Comparison of ENCODE assay signal across 12 cellular contexts in the genomic region with DNA sequence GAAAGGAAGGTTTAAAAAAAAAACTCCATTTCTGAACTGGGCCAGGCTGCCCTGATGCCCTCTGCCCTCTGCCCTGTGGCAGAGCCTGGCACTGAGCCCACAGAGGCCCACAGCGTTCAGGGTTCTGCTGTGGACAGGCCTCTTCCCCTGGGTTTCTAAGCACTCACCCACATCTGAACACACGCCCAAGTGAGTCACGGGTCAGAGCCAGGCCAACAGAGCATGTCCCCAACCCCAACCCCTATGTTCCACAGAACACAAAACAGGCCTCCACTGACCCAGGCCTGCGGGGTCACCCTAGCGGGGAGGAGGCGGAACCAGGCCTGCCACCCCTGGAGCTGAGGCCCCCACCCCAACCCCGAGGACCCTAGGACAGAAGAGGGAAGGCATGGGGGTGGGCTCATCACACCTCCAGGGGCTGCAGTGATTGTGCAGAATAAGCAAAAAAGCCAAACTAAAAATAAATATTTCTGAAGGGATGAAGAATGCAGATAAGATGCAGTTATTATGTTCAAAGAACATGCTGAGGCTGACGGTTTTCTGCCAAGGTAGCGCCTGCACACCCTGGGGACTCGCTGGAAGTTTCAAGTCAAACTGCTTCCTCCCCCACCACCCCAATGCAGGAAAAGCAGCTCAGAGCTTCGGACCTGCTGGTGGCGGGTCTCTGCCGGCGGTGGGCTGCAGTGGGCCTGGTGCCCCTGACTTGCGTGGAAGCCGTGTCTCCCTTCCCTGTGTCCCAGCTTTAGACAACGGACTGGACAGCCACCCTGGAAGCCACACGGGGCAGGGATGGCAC. TPM values are rescaled to one million over a fixed set of nuclear protein-coding genes. Genes with fewer than 3 reads are reported as not detected.
A peak's percentile ranks its signal among the peaks of the same experiment; 100 is the strongest.
DNase-seq lines count a peak whose midpoint lies in the region; ATAC-seq and TF ChIP-seq lines count a peak whose summit lies in the region.
"Had no signal": no experiment of that assay in that cellular context is flagged by ENCODE, and none has a peak within 500 bp of the region (broad histone marks: within the 10 kb centered on the region; RNA-seq: fewer than 3 reads in every experiment).

No MANE protein-coding gene starts in this region.

- peaks cover 3% of the 10 kb centered on the region for H3K4me1 ChIP-seq in mesendoderm (ENCODE audit: control insufficient read depth, low read depth, low read length)

- H2BK5ac ChIP-seq in mesendoderm (ENCODE audit: low read length), result no peak overlapping the region

- H3K4me1 Mint-ChIP-seq in chondrocyte (ENCODE audit: low read depth), result peaks cover 24% of the 10 kb centered on the region

- H3K4me3 Mint-ChIP-seq in chondrocyte (ENCODE audit: unreplicated experiment), result no peak overlapping the region
- H3K4me3 Mint-ChIP-seq: naive thymus-derived CD8-positive, alpha-beta T cell had no signal

- H2AK5ac ChIP-seq in mesendoderm (ENCODE audit: low read length), result no peak overlapping the region

- H3K4ac ChIP-seq in mesendoderm (ENCODE audit: low read depth, low read length), result no peak overlapping the region

- no peak overlapping the region for H3K4me3 ChIP-seq in mesendoderm (ENCODE audit: low read length)
- H3K4me3 ChIP-seq: SJCRH30 had no signal

- H4K5ac ChIP-seq in mesendoderm (ENCODE audit: low read length), result no peak overlapping the region

- H3K36me3 ChIP-seq in mesendoderm (ENCODE audit: control insufficient read depth, insufficient read depth, low read length), result no peaks in the 10 kb centered on the region
- H3K36me3 ChIP-seq: SJCRH30 had no signal

- peak overlapping the region; percentile 46 for H3K56ac ChIP-seq in mesendoderm (ENCODE audit: low read length)

- no peak overlapping the region for H3K27ac ChIP-seq in mesendoderm (ENCODE audit: low read depth, low read length)
- H3K27ac ChIP-seq: C4-2B, SJCRH30 had no signal

- H3K9ac ChIP-seq in mesendoderm (ENCODE audit: low read length), result no peak overlapping the region

- DNase-seq in AG20443 (ENCODE audit: low spot score) (peak; percentile 75), NCI-H226 (peak; percentile 27), chondrocyte (ENCODE audit: low spot score) (peak; percentile 59), mesendoderm (no peak), DMS153 (lab: John Stamatoyannopoulos, UW) (no peak), NCI-H2107 (lab: John Stamatoyannopoulos, UW) (no peak), NCI-H1694 treated with DMSO at 0.1 percent for 48 hours (lab: John Stamatoyannopoulos, UW) (no peak)
- DNase-seq: erythroblast, SJCRH30 had no signal

- no peak overlapping the region for H3K18ac ChIP-seq in mesendoderm (ENCODE audit: low read length)

- H3K36me3 Mint-ChIP-seq in chondrocyte (ENCODE audit: low read depth), result peaks cover 1% of the 10 kb centered on the region
- H3K36me3 Mint-ChIP-seq: naive thymus-derived CD8-positive, alpha-beta T cell had no signal

- no peak overlapping the region for H3K27ac Mint-ChIP-seq in chondrocyte (ENCODE audit: unreplicated experiment)

- no CpG with 5 or more reads among the region's 18 CpGs for WGBS in mesendoderm (ENCODE audit: extremely low coverage, insufficient coverage, low lambda C conversion rate)

- H2BK120ac ChIP-seq in mesendoderm (ENCODE audit: low read depth, low read length), result no peak overlapping the region

- H2BK15ac ChIP-seq in mesendoderm (replicated peaks; ENCODE audit: low read depth), result no peak overlapping the region

- H3K27me3 Mint-ChIP-seq in chondrocyte (ENCODE audit: low read depth), result peaks cover 33% of the 10 kb centered on the region

- H4K8ac ChIP-seq in mesendoderm (ENCODE audit: low read depth, low read length), result no peak overlapping the region

- no peak overlapping the region for H3K4me2 ChIP-seq in mesendoderm (ENCODE audit: low read length)

- no peaks in the 10 kb centered on the region for H3K79me2 ChIP-seq in mesendoderm (ENCODE audit: control insufficient read depth, insufficient read depth, low read length)

- H3K79me1 ChIP-seq in mesendoderm (ENCODE audit: low read length), result peaks cover 2% of the 10 kb centered on the region

- TF ChIP-seq CTCF in chondrocyte (IDR thresholded peaks at IDR 0.05), result no peak

- ATAC-seq in HG03139 (IDR thresholded peaks at IDR 0.05; ENCODE audit: unreplicated experiment), result no peak
- ATAC-seq: naive thymus-derived CD8-positive, alpha-beta T cell had no signal

- no peaks in the 10 kb centered on the region for H3K27me3 ChIP-seq in mesendoderm (ENCODE audit: insufficient read depth, low read length, poor library complexity)

- no peak overlapping the region for H3K23ac ChIP-seq in mesendoderm (ENCODE audit: low read length)

- no peaks in the 10 kb centered on the region for H3K9me3 Mint-ChIP-seq in chondrocyte (ENCODE audit: low read depth)
- H3K9me3 Mint-ChIP-seq: naive thymus-derived CD8-positive, alpha-beta T cell had no signal

RNA-seq across cellular contexts. Expression of gene WDR86, which starts 5.4 kb away (rescaled TPM):
- total RNA-seq in chondrocyte, result not detected in 3 replicates
- polyA plus RNA-seq in mesendoderm (2013, experiment 1 of 2), result 1.5 TPM
- 1.4 TPM for polyA plus RNA-seq in mesendoderm (2013, experiment 2 of 2)

RNA-seq across cellular contexts. Expression of gene CRYGN, which starts 35.5 kb away (rescaled TPM):
- total RNA-seq in chondrocyte, result not detected in 3 replicates
- polyA plus RNA-seq in mesendoderm (2013, experiment 1 of 2), result 0.32 TPM
- 0.29 TPM for polyA plus RNA-seq in mesendoderm (2013, experiment 2 of 2)
- total RNA-seq: SJCRH30 had no signal

Comparison
In these comparisons a context has a peak if more than half of its experiments do, and no peak if none do; other contexts are left out.
1. DNase-seq: peak in AG20443 (single experiment), NCI-H226 (single experiment) and chondrocyte (single experiment); none in mesendoderm (single experiment), DMS153 (single experiment), NCI-H2107 (single experiment) and NCI-H1694 treated with DMSO at 0.1 percent for 48 hours (single experiment).